Comparison of ENCODE assay signal across 15 cellular contexts in genomic region chr11:44531636-44532035, GRCh38. TPM values are rescaled to one million over a fixed set of nuclear protein-coding genes. Genes with fewer than 3 reads are reported as not detected.
DNase-seq lines count a peak whose midpoint lies in the region; ATAC-seq and TF ChIP-seq lines count a peak whose summit lies in the region.
"Had no signal": no experiment of that assay in that cellular context is flagged by ENCODE, and none has a peak within 500 bp of the region (broad histone marks: within the 10 kb centered on the region; RNA-seq: fewer than 3 reads in every experiment).

No MANE protein-coding gene starts in this region.

- no peaks in the 10 kb centered on the region for H3K27me3 Mint-ChIP-seq in activated CD4-positive, alpha-beta T cell treated with anti-CD3 and anti-CD28 coated beads, Interleukin-2, amount 10 ng/mL, durations not matched to agents 24 days and 14 days
- H3K27me3 Mint-ChIP-seq in CD8-positive, alpha-beta memory T cell: peaks cover 7 to 14% of the 10 kb centered on the region in 2 donors
- H3K27me3 Mint-ChIP-seq in activated CD8-positive, alpha-beta T cell treated with anti-CD3 and anti-CD28 coated beads for 36 hours: no peaks in the 10 kb centered on the region
- peaks cover 24% of the 10 kb centered on the region for H3K27me3 Mint-ChIP-seq in neural progenitor cell (ENCODE audit: insufficient read depth, low read depth)

- H3K4me3 Mint-ChIP-seq in activated CD4-positive, alpha-beta T cell treated with anti-CD3 and anti-CD28 coated beads, Interleukin-2, amount 10 ng/mL, durations not matched to agents 24 days and 14 days: no peak overlapping the region
- H3K4me3 Mint-ChIP-seq in CD8-positive, alpha-beta memory T cell: no peak overlapping the region
- no peak overlapping the region for H3K4me3 Mint-ChIP-seq in activated CD8-positive, alpha-beta T cell treated with anti-CD3 and anti-CD28 coated beads for 36 hours
- H3K4me3 Mint-ChIP-seq in neural progenitor cell: peak overlapping the region; percentile 65

- ATAC-seq in activated CD8-positive, alpha-beta T cell treated with anti-CD3 and anti-CD28 coated beads for 36 hours: no peak
- no peak for ATAC-seq in heart right ventricle

- 85 to 91% methylated on average over 7 to 8 of the region's 8 CpGs for WGBS in testis, 2 donors
- WGBS in heart right ventricle, 2 donors: 91 to 92% methylated on average over 8 of the region's 8 CpGs

- no peak for TF ChIP-seq CTCF in activated CD8-positive, alpha-beta T cell treated with anti-CD3 and anti-CD28 coated beads for 36 hours (IDR thresholded peaks at IDR 0.05)
- no peak for TF ChIP-seq CTCF in neural progenitor cell (IDR thresholded peaks at IDR 0.05)
- no peak for TF ChIP-seq CTCF in testis (IDR thresholded peaks at IDR 0.05)
- TF ChIP-seq CTCF in heart right ventricle (IDR thresholded peaks at IDR 0.05): no peak

- H3K4me1 Mint-ChIP-seq in activated CD4-positive, alpha-beta T cell treated with anti-CD3 and anti-CD28 coated beads, Interleukin-2, amount 10 ng/mL, durations not matched to agents 24 days and 14 days: peaks cover 31% of the 10 kb centered on the region
- peaks cover 10 to 14% (median 11%) of the 10 kb centered on the region in 3 donors for H3K4me1 Mint-ChIP-seq in CD8-positive, alpha-beta memory T cell
- H3K4me1 Mint-ChIP-seq in activated CD8-positive, alpha-beta T cell treated with anti-CD3 and anti-CD28 coated beads for 36 hours (ENCODE audit: low read depth): peaks cover 20% of the 10 kb centered on the region
- peaks cover 54% of the 10 kb centered on the region for H3K4me1 Mint-ChIP-seq in neural progenitor cell

- TF ChIP-seq POLR2A in testis (IDR thresholded peaks at IDR 0.05): no peak

- no peak for DNase-seq in activated CD4-positive, alpha-beta T cell treated with anti-CD3 and anti-CD28 coated beads, Interleukin-2, amount 10 ng/mL, durations not matched to agents 24 days and 14 days
- DNase-seq in activated CD4-positive, alpha-beta T cell treated with anti-CD3 and anti-CD28 coated beads, Interleukin-2, amount 50 U/mL, for 48 hours: no peak
- DNase-seq in CD8-positive, alpha-beta memory T cell: no peak
- DNase-seq in activated CD8-positive, alpha-beta T cell treated with anti-CD3 and anti-CD28 coated beads for 36 hours: no peak
- DNase-seq in neural progenitor cell (ENCODE audit: low spot score): no peak
- DNase-seq in stimulated activated CD4-positive, alpha-beta T cell treated with anti-CD3 and anti-CD28 coated beads, Interleukin-4, amount 100 ng/mL, for 4 hours: no peak
- no peak for DNase-seq in testis
- no peak for DNase-seq in heart right ventricle
- DNase-seq: 8988T, HCEC 1CT, NCI-H1417 treated with DMSO at 0.1 percent for 48 hours, NCI-H2029, NCI-H2171 treated with DMSO at 0.1 percent for 48 hours, RPMI8226 had no signal

- no peak overlapping the region for H3K4me2 ChIP-seq in neural progenitor cell

- no peak overlapping the region for H3K9ac ChIP-seq in neural progenitor cell

- CTCF ChIA-PET in CD8-positive, alpha-beta memory T cell (lab: Charles Lee): interaction anchor here (0.9 to 1.5 kb wide), 2 partner anchors 8 to 802 kb away, joined by 3 to 4 read pairs; no protein-coding TSS in a partner anchor
- CTCF ChIA-PET in activated CD8-positive, alpha-beta T cell treated with anti-CD3 and anti-CD28 coated beads for 36 hours (lab: Charles Lee): interaction anchor here (1.0 to 1.6 kb wide), 4 partner anchors 8 to 245 kb away, joined by 3 to 10 read pairs (median 5); no protein-coding TSS in a partner anchor

- no peaks in the 10 kb centered on the region for H3K79me2 ChIP-seq in neural progenitor cell (ENCODE audit: low read depth)

- no peaks in the 10 kb centered on the region for H3K36me3 ChIP-seq in CD8-positive, alpha-beta memory T cell (ENCODE audit: insufficient read depth, low read length)
- H3K36me3 ChIP-seq in neural progenitor cell: no peaks in the 10 kb centered on the region
- no peaks in the 10 kb centered on the region for H3K36me3 ChIP-seq in testis (ENCODE audit: low read depth, missing control alignments)
- H3K36me3 ChIP-seq in heart right ventricle: no peaks in the 10 kb centered on the region

- peak overlapping the region; percentile 4 for H3K27ac ChIP-seq in CD8-positive, alpha-beta memory T cell (ENCODE audit: low read depth, low read length)
- H3K27ac ChIP-seq in neural progenitor cell (no peak overlapping the region), testis (no peak overlapping the region), heart right ventricle (no peak overlapping the region)
- H3K27ac ChIP-seq: C4-2B had no signal

- no peaks in the 10 kb centered on the region for H3K9me3 ChIP-seq in CD8-positive, alpha-beta memory T cell (ENCODE audit: low read length)
- H3K9me3 ChIP-seq in neural progenitor cell (ENCODE audit: low read depth) (no peaks in the 10 kb centered on the region), testis (no peaks in the 10 kb centered on the region), heart right ventricle (no peaks in the 10 kb centered on the region)

- peak overlapping the region; percentile 82 for H3K27ac Mint-ChIP-seq in activated CD4-positive, alpha-beta T cell treated with anti-CD3 and anti-CD28 coated beads, Interleukin-2, amount 10 ng/mL, durations not matched to agents 24 days and 14 days
- no peak overlapping the region for H3K27ac Mint-ChIP-seq in CD8-positive, alpha-beta memory T cell
- H3K27ac Mint-ChIP-seq in activated CD8-positive, alpha-beta T cell treated with anti-CD3 and anti-CD28 coated beads for 36 hours: peak overlapping the region; percentile 60
- H3K27ac Mint-ChIP-seq in neural progenitor cell: no peak overlapping the region

- H3K4me3 ChIP-seq in CD8-positive, alpha-beta memory T cell (ENCODE audit: low read length): no peak overlapping the region
- H3K4me3 ChIP-seq in neural progenitor cell (no peak overlapping the region), testis (no peak overlapping the region), heart right ventricle (no peak overlapping the region)

- no peaks in the 10 kb centered on the region for H3K36me3 Mint-ChIP-seq in activated CD4-positive, alpha-beta T cell treated with anti-CD3 and anti-CD28 coated beads, Interleukin-2, amount 10 ng/mL, durations not matched to agents 24 days and 14 days (ENCODE audit: low read depth)
- no peaks in the 10 kb centered on the region for H3K36me3 Mint-ChIP-seq in CD8-positive, alpha-beta memory T cell
- H3K36me3 Mint-ChIP-seq in activated CD8-positive, alpha-beta T cell treated with anti-CD3 and anti-CD28 coated beads for 36 hours (ENCODE audit: low read depth): no peaks in the 10 kb centered on the region
- H3K36me3 Mint-ChIP-seq in neural progenitor cell: no peaks in the 10 kb centered on the region

- no peaks in the 10 kb centered on the region for H4K20me1 ChIP-seq in neural progenitor cell (ENCODE audit: low read depth)

- intact Hi-C loops in activated CD4-positive, alpha-beta T cell treated with anti-CD3 and anti-CD28 coated beads, Interleukin-2, amount 10 ng/mL, durations not matched to agents 24 days and 14 days (cut with micrococcal nuclease): no loop called here
- intact Hi-C loops in activated CD8-positive, alpha-beta T cell treated with anti-CD3 and anti-CD28 coated beads for 36 hours (cut with micrococcal nuclease): loop anchor here (10.0 kb wide), 2 partner anchors 57 to 437 kb away; partner anchors contain the start of gene EXT2
- intact Hi-C loops in testis (cut with DNase I; ENCODE audit: low total_unique reads) (loop anchor here (10.0 kb wide), 1 partner anchor 437 kb away; the partner anchor contains the start of gene EXT2), heart right ventricle (cut with DNase I) (loop anchor here in 5 of 10 donors (10.0 kb wide), 3 partner anchors 97 to 427 kb away; no protein-coding TSS in a partner anchor)

- H2AFZ ChIP-seq in neural progenitor cell (replicated peaks): no peak overlapping the region

- no peaks in the 10 kb centered on the region for H3K9me3 Mint-ChIP-seq in activated CD4-positive, alpha-beta T cell treated with anti-CD3 and anti-CD28 coated beads, Interleukin-2, amount 10 ng/mL, durations not matched to agents 24 days and 14 days
- no peaks in the 10 kb centered on the region for H3K9me3 Mint-ChIP-seq in CD8-positive, alpha-beta memory T cell
- no peaks in the 10 kb centered on the region for H3K9me3 Mint-ChIP-seq in activated CD8-positive, alpha-beta T cell treated with anti-CD3 and anti-CD28 coated beads for 36 hours
- H3K9me3 Mint-ChIP-seq in neural progenitor cell: peaks cover 3% of the 10 kb centered on the region

- H3K27me3 ChIP-seq in CD8-positive, alpha-beta memory T cell (ENCODE audit: insufficient read depth, low read length, poor library complexity, severe bottlenecking): no peaks in the 10 kb centered on the region
- H3K27me3 ChIP-seq in neural progenitor cell (no peaks in the 10 kb centered on the region), testis (no peaks in the 10 kb centered on the region), heart right ventricle (peaks cover 0 to 3% (median 0%) of the 10 kb centered on the region in 7 donors)

- H3F3A ChIP-seq in neural progenitor cell (ENCODE audit: low read depth): peaks cover 3% of the 10 kb centered on the region

- POLR2A ChIA-PET in CD8-positive, alpha-beta memory T cell (lab: Charles Lee): no interaction called here
- POLR2A ChIA-PET in activated CD8-positive, alpha-beta T cell treated with anti-CD3 and anti-CD28 coated beads for 36 hours (lab: Charles Lee): interaction anchor here (1.0 kb wide), 1 partner anchor 10 kb away, joined by 3 read pairs; no protein-coding TSS in a partner anchor

- no peaks in the 10 kb centered on the region for H3K4me1 ChIP-seq in CD8-positive, alpha-beta memory T cell (ENCODE audit: insufficient read depth, low read length)
- peaks cover 18% of the 10 kb centered on the region for H3K4me1 ChIP-seq in neural progenitor cell
- H3K4me1 ChIP-seq in testis: peaks cover 2% of the 10 kb centered on the region
- H3K4me1 ChIP-seq in heart right ventricle: peaks cover 0 to 20% (median 4%) of the 10 kb centered on the region in 9 donors

RNA-seq across cellular contexts. Expression of gene CD82, which starts 33.8 kb away (rescaled TPM):
- 448 and 469 TPM in 2 replicates for total RNA-seq in activated CD4-positive, alpha-beta T cell treated with anti-CD3 and anti-CD28 coated beads, Interleukin-2, amount 10 ng/mL, durations not matched to agents 24 days and 14 days
- total RNA-seq in CD8-positive, alpha-beta memory T cell: 100 to 1,000 TPM; 356 to 388 TPM
- polyA plus RNA-seq in CD8-positive, alpha-beta memory T cell: 131 TPM
- total RNA-seq in activated CD8-positive, alpha-beta T cell treated with anti-CD3 and anti-CD28 coated beads for 36 hours: 100 to 1,000 TPM; 289 to 319 TPM
- total RNA-seq in neural progenitor cell (ENCODE audit: low replicate concordance): 8.8 and 16.2 TPM in 2 replicates
- 10 to 100 TPM in 1 of 2 donors, 1 to 10 TPM in 1; 5.0 to 13.0 TPM for total RNA-seq in testis
- polyA plus RNA-seq in testis (ENCODE audit: insufficient read depth, low read depth, low replicate concordance): 13.7 TPM
- 10 to 100 TPM; 25.8 to 66.7 (median 35.2) TPM for total RNA-seq in heart right ventricle
- polyA plus RNA-seq in heart right ventricle: 10 to 100 TPM; 18.5 to 70.4 TPM

Comparison
In these comparisons a context has a peak if more than half of its experiments do, and no peak if none do; other contexts are left out.
1. H3K27ac Mint-ChIP-seq: peak in activated CD4-positive, alpha-beta T cell treated with anti-CD3 and anti-CD28 coated beads, Interleukin-2, amount 10 ng/mL, durations not matched to agents 24 days and 14 days (single experiment) and activated CD8-positive, alpha-beta T cell treated with anti-CD3 and anti-CD28 coated beads for 36 hours (single experiment); none in CD8-positive, alpha-beta memory T cell (0 of 8) and neural progenitor cell (single experiment).